Comparison of ENCODE assay signal across 24 cellular contexts in the genomic region with DNA sequence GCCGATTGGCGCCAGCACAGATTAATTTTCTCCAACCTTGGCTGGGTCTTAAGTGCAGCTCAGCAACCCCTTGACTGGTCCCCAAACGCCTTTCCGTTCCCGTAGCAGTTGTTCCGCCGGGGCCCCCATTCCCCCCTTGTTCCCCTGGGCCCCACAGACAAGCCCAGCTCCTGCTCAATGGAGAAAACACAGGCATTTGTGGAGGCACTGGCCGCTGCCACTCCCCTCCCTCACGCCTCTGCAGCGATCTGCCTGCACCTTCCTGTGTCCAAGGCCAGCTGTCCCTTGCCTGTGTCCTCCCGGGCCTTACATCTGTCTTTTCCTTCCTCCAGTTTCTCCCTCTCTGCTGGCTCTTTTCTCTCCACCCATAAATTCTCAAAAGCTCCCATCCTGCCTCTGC. TPM values are rescaled to one million over a fixed set of nuclear protein-coding genes. Genes with fewer than 3 reads are reported as not detected.
A peak's percentile ranks its signal among the peaks of the same experiment; 100 is the strongest.
DNase-seq lines count a peak whose midpoint lies in the region; ATAC-seq and TF ChIP-seq lines count a peak whose summit lies in the region.
"Had no signal": no experiment of that assay in that cellular context is flagged by ENCODE, and none has a peak within 500 bp of the region (broad histone marks: within the 10 kb centered on the region; RNA-seq: fewer than 3 reads in every experiment).

No MANE protein-coding gene starts in this region.

- CTCF ChIA-PET in HEK293 (lab: Yijun Ruan, JAX): no interaction called here

- no peak overlapping the region for H3K23ac ChIP-seq in neuronal stem cell (ENCODE audit: low read depth, low read length, poor library complexity)

- H3K36me3 ChIP-seq in HEK293 (ENCODE audit: control insufficient read depth in 2 of 2, insufficient read depth in 1 of 2, low read length in 2 of 2) (no peaks in the 10 kb centered on the region), neuronal stem cell (replicated peaks in 1 of 2; ENCODE audit: control insufficient read depth in 2 of 2, insufficient read depth in 2 of 2, low read length in 2 of 2) (no peaks in the 10 kb centered on the region)
- H3K36me3 ChIP-seq: HAP-1, MG63 had no signal

- H2AK5ac ChIP-seq in neuronal stem cell (ENCODE audit: low read depth, low read length): no peak overlapping the region

- DNase-seq in CD14-positive monocyte (ENCODE audit: low spot score) (peak; percentile 10), chondrocyte (ENCODE audit: low spot score) (peak; percentile 30), neuronal stem cell (ENCODE audit: low spot score) (no peak), left lobe of liver (ENCODE audit: low spot score) (no peak)
- DNase-seq in stimulated activated CD4-positive, alpha-beta T cell treated with anti-CD3 and anti-CD28 coated beads, Interleukin-2, amount 100 ng/mL, for 24 hours: no peak
- DNase-seq: CD8-positive, alpha-beta T cell; GOT3; IMR-90; KG1; MG63; NCI-H1105 treated with DMSO at 0.1 percent for 48 hours; NCI-H146; NCI-H2029; NCI-H345; NCI-H510A treated with DMSO at 0.1 percent for 48 hours; NCI-H774; RPMI8226; SHP77 treated with DMSO at 0.1 percent for 48 hours had no signal

- H3K4me3 Mint-ChIP-seq in CD14-positive monocyte (no peak overlapping the region), chondrocyte (ENCODE audit: unreplicated experiment) (no peak overlapping the region)
- H3K4me3 Mint-ChIP-seq: CD8-positive, alpha-beta T cell had no signal

- peaks cover 12 to 18% (median 18%) of the 10 kb centered on the region in 3 donors for H3K27me3 Mint-ChIP-seq in CD14-positive monocyte (ENCODE audit: low read depth in 3 of 3)
- H3K27me3 Mint-ChIP-seq in chondrocyte (ENCODE audit: low read depth): peaks cover 35% of the 10 kb centered on the region

- H3K27ac Mint-ChIP-seq in CD14-positive monocyte (peak overlapping the region in 1 of 7 donors; percentile 8), chondrocyte (ENCODE audit: unreplicated experiment) (no peak overlapping the region)
- H3K27ac Mint-ChIP-seq: CD8-positive, alpha-beta T cell had no signal

- H3K9me3 Mint-ChIP-seq in CD14-positive monocyte: peaks cover 3 to 17% (median 9%) of the 10 kb centered on the region in 7 donors
- H3K9me3 Mint-ChIP-seq in chondrocyte (ENCODE audit: low read depth): peaks cover 8% of the 10 kb centered on the region

- H3K4me1 ChIP-seq in HEK293 (ENCODE audit: control insufficient read depth, insufficient read depth, low read length): no peaks in the 10 kb centered on the region
- peaks cover 0 to 2% of the 10 kb centered on the region in 2 donors for H3K4me1 ChIP-seq in neuronal stem cell (ENCODE audit: control insufficient read depth in 2 of 2, insufficient read depth in 1 of 2, low read depth in 1 of 2, low read length in 2 of 2)
- H3K4me1 ChIP-seq: Caco-2 had no signal

- POLR2A ChIA-PET in HEK293 (lab: Yijun Ruan, JAX): no interaction called here

- H3K4me3 ChIP-seq in HEK293 (ENCODE audit: low read depth, low read length): no peak overlapping the region
- H3K4me3 ChIP-seq in neuronal stem cell (ENCODE audit: low read length in 2 of 2): no peak overlapping the region
- H3K4me3 ChIP-seq: HAP-1, MG63 had no signal

- H2AFZ ChIP-seq in neuronal stem cell (ENCODE audit: low read length): peak overlapping the region; percentile 35

- H4K91ac ChIP-seq in neuronal stem cell (ENCODE audit: low read depth, low read length, poor library complexity): no peak overlapping the region

- no peak overlapping the region for H3K18ac ChIP-seq in neuronal stem cell (ENCODE audit: low read length)

- H3K27ac ChIP-seq in HEK293 (ENCODE audit: extremely low read depth, low read depth, low read length) (no peak overlapping the region), neuronal stem cell (replicated peaks; ENCODE audit: low read length) (no peak overlapping the region)

- ATAC-seq in esophagus mucosa: no peak
- ATAC-seq in left lobe of liver: no peak
- ATAC-seq in GM18867 (IDR thresholded peaks at IDR 0.05; ENCODE audit: unreplicated experiment): no peak
- ATAC-seq: CD8-positive, alpha-beta T cell had no signal

- H3K9me3 ChIP-seq in HEK293 (ENCODE audit: control insufficient read depth, insufficient read depth, low read depth, low read length): no peaks in the 10 kb centered on the region
- no peaks in the 10 kb centered on the region for H3K9me3 ChIP-seq in neuronal stem cell (replicated peaks in 1 of 2; ENCODE audit: control insufficient read depth in 2 of 2, insufficient read depth in 1 of 2, low read depth in 1 of 2, low read length in 2 of 2)
- H3K9me3 ChIP-seq: Caco-2, HAP-1 had no signal

- no peak overlapping the region for H4K8ac ChIP-seq in neuronal stem cell (ENCODE audit: low read depth, low read length)

- H3K36me3 Mint-ChIP-seq in CD14-positive monocyte (no peaks in the 10 kb centered on the region), chondrocyte (ENCODE audit: low read depth) (no peaks in the 10 kb centered on the region)
- H3K36me3 Mint-ChIP-seq: CD8-positive, alpha-beta T cell had no signal

- no peak overlapping the region for H2BK120ac ChIP-seq in neuronal stem cell (ENCODE audit: low read depth, low read length)

- H2BK15ac ChIP-seq in neuronal stem cell (ENCODE audit: low read length): no peak overlapping the region

- no peaks in the 10 kb centered on the region for H3K79me1 ChIP-seq in neuronal stem cell (ENCODE audit: low read depth, low read length)

- H3K4me1 Mint-ChIP-seq in CD14-positive monocyte (peaks cover 3% of the 10 kb centered on the region), chondrocyte (ENCODE audit: low read depth) (no peaks in the 10 kb centered on the region)

- no peak overlapping the region for H3K4ac ChIP-seq in neuronal stem cell (ENCODE audit: low read length)

- H3K4me2 ChIP-seq in neuronal stem cell (ENCODE audit: insufficient read depth, low read length, poor library complexity, severe bottlenecking): no peak overlapping the region

- intact Hi-C loops in CD14-positive monocyte (cut with micrococcal nuclease): no loop called here

- H2BK5ac ChIP-seq in neuronal stem cell (ENCODE audit: low read length): no peak overlapping the region

- H2BK12ac ChIP-seq in neuronal stem cell (ENCODE audit: low read length): no peak overlapping the region

- H3K9ac ChIP-seq in neuronal stem cell (ENCODE audit: low read depth, low read length, poor library complexity): no peak overlapping the region

- TF ChIP-seq CTCF in CD14-positive monocyte (IDR thresholded peaks at IDR 0.05) (no peak), HEK293 (tag by site-specific recombination; IDR thresholded peaks at IDR 0.05) (no peak), chondrocyte (IDR thresholded peaks at IDR 0.05) (no peak)

- peaks cover 0 to 39% (median 0%) of the 10 kb centered on the region in 3 experiments for H3K27me3 ChIP-seq in neuronal stem cell (ENCODE audit: control insufficient read depth in 3 of 3, insufficient read depth in 3 of 3, low read depth in 1 of 3, low read length in 3 of 3)

- WGBS in neuronal stem cell (ENCODE audit: extremely low coverage in 2 of 2, insufficient read length in 2 of 2, insufficient replicate concordance in 1 of 2), 2 donors: no CpG with 5 or more reads among the region's 11 CpGs

- H3K14ac ChIP-seq in neuronal stem cell (ENCODE audit: low read length): no peak overlapping the region

TF ChIP-seq in HEK293, 187 proteins besides CTCF, POLR2A, EP300 and RAD21:
- TF ChIP-seq ZNF223 (tag by site-specific recombination; IDR thresholded peaks at IDR 0.05) (0 out of 2 replicates have a peak, but pooled peaks have one; percentile 24), KLF1 (tag by site-specific recombination; IDR thresholded peaks at IDR 0.05) (no peak)
TF ChIP-seq in HEK293: peak in this region for 1.

RNA-seq across cellular contexts. Expression of gene NNAT, which starts 56.9 kb away (rescaled TPM):
- not detected for polyA plus RNA-seq in CD14-positive monocyte
- total RNA-seq in chondrocyte (1.4 to 3.1 TPM (median 2.7 TPM) in 3 replicates), esophagus mucosa (0.28 TPM), left lobe of liver (0.15 TPM)
- 549 TPM for polyA plus RNA-seq in neuronal stem cell (2013, experiment 1 of 2)
- 523 TPM for polyA plus RNA-seq in neuronal stem cell (2013, experiment 2 of 2)
- total RNA-seq: A673; Caco-2; CD8-positive, alpha-beta T cell had no signal

Comparison
In these comparisons a context has a peak if more than half of its experiments do, and no peak if none do; other contexts are left out.
1. DNase-seq: peak in CD14-positive monocyte (single experiment) and chondrocyte (single experiment); none in neuronal stem cell (single experiment), left lobe of liver (single experiment) and stimulated activated CD4-positive, alpha-beta T cell treated with anti-CD3 and anti-CD28 coated beads, Interleukin-2, amount 100 ng/mL, for 24 hours (0 of 2).